3 cellular contexts compared by ENCODE assay signal in the genomic region with DNA sequence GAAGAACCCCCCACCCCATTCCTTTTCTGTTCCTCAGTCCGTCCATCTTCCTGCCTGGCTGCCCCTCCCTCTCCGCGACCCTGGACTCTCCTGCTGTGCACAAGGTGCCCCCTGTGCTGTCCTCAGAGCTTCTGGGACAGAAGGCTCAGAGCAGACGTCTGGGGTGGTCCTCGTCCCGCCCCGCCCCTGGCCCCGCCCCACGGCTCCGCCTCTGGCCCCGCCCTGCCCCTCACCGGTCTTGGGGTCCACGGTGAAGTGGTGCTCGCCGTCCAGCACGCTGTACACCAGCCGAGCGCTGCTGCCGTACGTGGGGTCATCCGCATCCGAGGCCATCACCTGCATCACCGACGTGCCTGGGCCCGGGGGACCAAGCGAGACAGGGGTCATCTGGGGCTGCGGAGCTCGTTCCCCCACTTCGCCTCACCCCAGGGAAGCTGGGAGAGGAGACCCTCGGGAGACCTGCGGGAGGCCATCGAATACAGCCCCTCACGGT.
TF ChIP-seq lines count a peak whose summit lies in the region.

No MANE protein-coding gene starts in this region.

TF ChIP-seq in GM23338, 12 proteins besides CTCF, POLR2A, EP300 and RAD21 (continues in another document):
- TF ChIP-seq, protein P1, sequence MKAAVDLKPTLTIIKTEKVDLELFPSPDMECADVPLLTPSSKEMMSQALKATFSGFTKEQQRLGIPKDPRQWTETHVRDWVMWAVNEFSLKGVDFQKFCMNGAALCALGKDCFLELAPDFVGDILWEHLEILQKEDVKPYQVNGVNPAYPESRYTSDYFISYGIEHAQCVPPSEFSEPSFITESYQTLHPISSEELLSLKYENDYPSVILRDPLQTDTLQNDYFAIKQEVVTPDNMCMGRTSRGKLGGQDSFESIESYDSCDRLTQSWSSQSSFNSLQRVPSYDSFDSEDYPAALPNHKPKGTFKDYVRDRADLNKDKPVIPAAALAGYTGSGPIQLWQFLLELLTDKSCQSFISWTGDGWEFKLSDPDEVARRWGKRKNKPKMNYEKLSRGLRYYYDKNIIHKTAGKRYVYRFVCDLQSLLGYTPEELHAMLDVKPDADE (IDR thresholded peaks at IDR 0.05), result no peak
- TF ChIP-seq, protein P2, sequence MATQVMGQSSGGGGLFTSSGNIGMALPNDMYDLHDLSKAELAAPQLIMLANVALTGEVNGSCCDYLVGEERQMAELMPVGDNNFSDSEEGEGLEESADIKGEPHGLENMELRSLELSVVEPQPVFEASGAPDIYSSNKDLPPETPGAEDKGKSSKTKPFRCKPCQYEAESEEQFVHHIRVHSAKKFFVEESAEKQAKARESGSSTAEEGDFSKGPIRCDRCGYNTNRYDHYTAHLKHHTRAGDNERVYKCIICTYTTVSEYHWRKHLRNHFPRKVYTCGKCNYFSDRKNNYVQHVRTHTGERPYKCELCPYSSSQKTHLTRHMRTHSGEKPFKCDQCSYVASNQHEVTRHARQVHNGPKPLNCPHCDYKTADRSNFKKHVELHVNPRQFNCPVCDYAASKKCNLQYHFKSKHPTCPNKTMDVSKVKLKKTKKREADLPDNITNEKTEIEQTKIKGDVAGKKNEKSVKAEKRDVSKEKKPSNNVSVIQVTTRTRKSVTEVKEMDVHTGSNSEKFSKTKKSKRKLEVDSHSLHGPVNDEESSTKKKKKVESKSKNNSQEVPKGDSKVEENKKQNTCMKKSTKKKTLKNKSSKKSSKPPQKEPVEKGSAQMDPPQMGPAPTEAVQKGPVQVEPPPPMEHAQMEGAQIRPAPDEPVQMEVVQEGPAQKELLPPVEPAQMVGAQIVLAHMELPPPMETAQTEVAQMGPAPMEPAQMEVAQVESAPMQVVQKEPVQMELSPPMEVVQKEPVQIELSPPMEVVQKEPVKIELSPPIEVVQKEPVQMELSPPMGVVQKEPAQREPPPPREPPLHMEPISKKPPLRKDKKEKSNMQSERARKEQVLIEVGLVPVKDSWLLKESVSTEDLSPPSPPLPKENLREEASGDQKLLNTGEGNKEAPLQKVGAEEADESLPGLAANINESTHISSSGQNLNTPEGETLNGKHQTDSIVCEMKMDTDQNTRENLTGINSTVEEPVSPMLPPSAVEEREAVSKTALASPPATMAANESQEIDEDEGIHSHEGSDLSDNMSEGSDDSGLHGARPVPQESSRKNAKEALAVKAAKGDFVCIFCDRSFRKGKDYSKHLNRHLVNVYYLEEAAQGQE (IDR thresholded peaks at IDR 0.05; ENCODE audit: unreplicated experiment), result no peak
- TF ChIP-seq JUNB (IDR thresholded peaks at IDR 0.05; ENCODE audit: unreplicated experiment), result no peak
- TF ChIP-seq NANOG (IDR thresholded peaks at IDR 0.05; ENCODE audit: borderline replicate concordance), result no peak
- no peak for TF ChIP-seq POLR2AphosphoS5 (IDR thresholded peaks at IDR 0.05; ENCODE audit: low read depth)
- TF ChIP-seq ZNF114 (CRISPR knock-in tag; IDR thresholded peaks at IDR 0.05), result no peak
- TF ChIP-seq EZH2phosphoT487 (IDR thresholded peaks at IDR 0.05; ENCODE audit: unreplicated experiment), result no peak
- TF ChIP-seq CREB1 (CRISPR knock-in tag; IDR thresholded peaks at IDR 0.05; ENCODE audit: low read depth), result no peak
- no peak for TF ChIP-seq STAT1 (IDR thresholded peaks at IDR 0.05; ENCODE audit: unreplicated experiment)

TF ChIP-seq in HCT116, 20 proteins besides CTCF, POLR2A, EP300 and RAD21 (continued from another document):
- TF ChIP-seq CBX3 (IDR thresholded peaks at IDR 0.05; ENCODE audit: low read depth), result no peak
- no peak for TF ChIP-seq ZFX (IDR thresholded peaks at IDR 0.05)
- TF ChIP-seq SP1 (IDR thresholded peaks at IDR 0.05; ENCODE audit: low read depth), result no peak
- no peak for TF ChIP-seq CEBPB (IDR thresholded peaks at IDR 0.05; ENCODE audit: low read depth)
- no peak for TF ChIP-seq SIN3A (IDR thresholded peaks at IDR 0.05; ENCODE audit: low read depth)
- TF ChIP-seq YY1 (IDR thresholded peaks at IDR 0.05; ENCODE audit: extremely low read depth, insufficient replicate concordance, low read depth, low read length), result no peak
- no peak for TF ChIP-seq EZH2phosphoT487 (IDR thresholded peaks at IDR 0.05; ENCODE audit: borderline replicate concordance)
- TF ChIP-seq ZNF274 (IDR thresholded peaks at IDR 0.05; ENCODE audit: low read depth, low read length), result no peak
- no peak for TF ChIP-seq EZH2 (IDR thresholded peaks at IDR 0.05)
- no peak for TF ChIP-seq EGR1 (IDR thresholded peaks at IDR 0.05; ENCODE audit: low read depth)
- TF ChIP-seq, protein P3, sequence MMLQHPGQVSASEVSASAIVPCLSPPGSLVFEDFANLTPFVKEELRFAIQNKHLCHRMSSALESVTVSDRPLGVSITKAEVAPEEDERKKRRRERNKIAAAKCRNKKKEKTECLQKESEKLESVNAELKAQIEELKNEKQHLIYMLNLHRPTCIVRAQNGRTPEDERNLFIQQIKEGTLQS (IDR thresholded peaks at IDR 0.05), result no peak
- TF ChIP-seq, protein P2 (IDR thresholded peaks at IDR 0.05; ENCODE audit: low read depth), result no peak
- no peak for TF ChIP-seq JUND (IDR thresholded peaks at IDR 0.05)
TF ChIP-seq in HCT116: peak in this region for 0.

TF ChIP-seq in K562, 482 proteins besides CTCF, POLR2A, EP300 and RAD21 (continued from another document and continues in another):
- TF ChIP-seq, protein P4, sequence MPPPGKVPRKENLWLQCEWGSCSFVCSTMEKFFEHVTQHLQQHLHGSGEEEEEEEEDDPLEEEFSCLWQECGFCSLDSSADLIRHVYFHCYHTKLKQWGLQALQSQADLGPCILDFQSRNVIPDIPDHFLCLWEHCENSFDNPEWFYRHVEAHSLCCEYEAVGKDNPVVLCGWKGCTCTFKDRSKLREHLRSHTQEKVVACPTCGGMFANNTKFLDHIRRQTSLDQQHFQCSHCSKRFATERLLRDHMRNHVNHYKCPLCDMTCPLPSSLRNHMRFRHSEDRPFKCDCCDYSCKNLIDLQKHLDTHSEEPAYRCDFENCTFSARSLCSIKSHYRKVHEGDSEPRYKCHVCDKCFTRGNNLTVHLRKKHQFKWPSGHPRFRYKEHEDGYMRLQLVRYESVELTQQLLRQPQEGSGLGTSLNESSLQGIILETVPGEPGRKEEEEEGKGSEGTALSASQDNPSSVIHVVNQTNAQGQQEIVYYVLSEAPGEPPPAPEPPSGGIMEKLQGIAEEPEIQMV (tag; conservative IDR thresholded peaks at IDR 0.05; ENCODE audit: low read depth), result no peak
- TF ChIP-seq ESRRA (IDR thresholded peaks at IDR 0.05; ENCODE audit: borderline replicate concordance, low read depth) (no peak), FOXP1 (CRISPR knock-in tag; IDR thresholded peaks at IDR 0.05) (no peak), PCBP2 (IDR thresholded peaks at IDR 0.05; ENCODE audit: low read depth, low read length, poor library complexity, severe bottlenecking) (no peak), ZEB2 (IDR thresholded peaks at IDR 0.05) (no peak), NFE2L1 (tag; IDR thresholded peaks at IDR 0.05; ENCODE audit: borderline replicate concordance, low read depth) (no peak), SIX5 (IDR thresholded peaks at IDR 0.05; ENCODE audit: borderline replicate concordance in 1 of 2, insufficient read depth in 1 of 2, low read depth in 1 of 2, low read length in 2 of 2) (no peak), EHMT2 (IDR thresholded peaks at IDR 0.05) (no peak), SREBF2 (CRISPR knock-in tag; IDR thresholded peaks at IDR 0.05) (no peak), POLR2H (tag; IDR thresholded peaks at IDR 0.05; ENCODE audit: low read depth) (no peak), ZNF717 (CRISPR knock-in tag; IDR thresholded peaks at IDR 0.05) (no peak)
- TF ChIP-seq, protein P5, sequence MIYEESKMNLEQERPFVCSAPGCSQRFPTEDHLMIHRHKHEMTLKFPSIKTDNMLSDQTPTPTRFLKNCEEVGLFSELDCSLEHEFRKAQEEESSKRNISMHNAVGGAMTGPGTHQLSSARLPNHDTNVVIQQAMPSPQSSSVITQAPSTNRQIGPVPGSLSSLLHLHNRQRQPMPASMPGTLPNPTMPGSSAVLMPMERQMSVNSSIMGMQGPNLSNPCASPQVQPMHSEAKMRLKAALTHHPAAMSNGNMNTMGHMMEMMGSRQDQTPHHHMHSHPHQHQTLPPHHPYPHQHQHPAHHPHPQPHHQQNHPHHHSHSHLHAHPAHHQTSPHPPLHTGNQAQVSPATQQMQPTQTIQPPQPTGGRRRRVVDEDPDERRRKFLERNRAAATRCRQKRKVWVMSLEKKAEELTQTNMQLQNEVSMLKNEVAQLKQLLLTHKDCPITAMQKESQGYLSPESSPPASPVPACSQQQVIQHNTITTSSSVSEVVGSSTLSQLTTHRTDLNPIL (CRISPR knock-in tag; IDR thresholded peaks at IDR 0.05), result no peak
- TF ChIP-seq, protein P6, sequence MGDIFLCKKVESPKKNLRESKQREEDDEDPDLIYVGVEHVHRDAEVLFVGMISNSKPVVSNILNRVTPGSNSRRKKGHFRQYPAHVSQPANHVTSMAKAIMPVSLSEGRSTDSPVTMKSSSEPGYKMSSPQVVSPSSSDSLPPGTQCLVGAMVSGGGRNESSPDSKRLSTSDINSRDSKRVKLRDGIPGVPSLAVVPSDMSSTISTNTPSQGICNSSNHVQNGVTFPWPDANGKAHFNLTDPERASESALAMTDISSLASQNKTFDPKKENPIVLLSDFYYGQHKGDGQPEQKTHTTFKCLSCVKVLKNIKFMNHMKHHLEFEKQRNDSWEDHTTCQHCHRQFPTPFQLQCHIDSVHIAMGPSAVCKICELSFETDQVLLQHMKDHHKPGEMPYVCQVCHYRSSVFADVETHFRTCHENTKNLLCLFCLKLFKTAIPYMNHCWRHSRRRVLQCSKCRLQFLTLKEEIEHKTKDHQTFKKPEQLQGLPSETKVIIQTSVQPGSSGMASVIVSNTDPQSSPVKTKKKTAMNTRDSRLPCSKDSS (IDR thresholded peaks at IDR 0.05; ENCODE audit: low read depth, partially characterized antibody), result no peak
- TF ChIP-seq, protein P7, sequence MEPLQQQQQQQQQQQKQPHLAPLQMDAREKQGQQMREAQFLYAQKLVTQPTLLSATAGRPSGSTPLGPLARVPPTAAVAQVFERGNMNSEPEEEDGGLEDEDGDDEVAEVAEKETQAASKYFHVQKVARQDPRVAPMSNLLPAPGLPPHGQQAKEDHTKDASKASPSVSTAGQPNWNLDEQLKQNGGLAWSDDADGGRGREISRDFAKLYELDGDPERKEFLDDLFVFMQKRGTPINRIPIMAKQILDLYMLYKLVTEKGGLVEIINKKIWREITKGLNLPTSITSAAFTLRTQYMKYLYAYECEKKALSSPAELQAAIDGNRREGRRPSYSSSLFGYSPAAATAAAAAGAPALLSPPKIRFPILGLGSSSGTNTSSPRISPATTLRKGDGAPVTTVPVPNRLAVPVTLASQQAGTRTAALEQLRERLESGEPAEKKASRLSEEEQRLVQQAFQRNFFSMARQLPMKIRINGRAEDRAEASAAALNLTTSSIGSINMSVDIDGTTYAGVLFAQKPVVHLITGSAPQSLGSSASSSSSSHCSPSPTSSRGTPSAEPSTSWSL (CRISPR knock-in tag; IDR thresholded peaks at IDR 0.05; ENCODE audit: borderline replicate concordance), result no peak
- TF ChIP-seq, protein P8, sequence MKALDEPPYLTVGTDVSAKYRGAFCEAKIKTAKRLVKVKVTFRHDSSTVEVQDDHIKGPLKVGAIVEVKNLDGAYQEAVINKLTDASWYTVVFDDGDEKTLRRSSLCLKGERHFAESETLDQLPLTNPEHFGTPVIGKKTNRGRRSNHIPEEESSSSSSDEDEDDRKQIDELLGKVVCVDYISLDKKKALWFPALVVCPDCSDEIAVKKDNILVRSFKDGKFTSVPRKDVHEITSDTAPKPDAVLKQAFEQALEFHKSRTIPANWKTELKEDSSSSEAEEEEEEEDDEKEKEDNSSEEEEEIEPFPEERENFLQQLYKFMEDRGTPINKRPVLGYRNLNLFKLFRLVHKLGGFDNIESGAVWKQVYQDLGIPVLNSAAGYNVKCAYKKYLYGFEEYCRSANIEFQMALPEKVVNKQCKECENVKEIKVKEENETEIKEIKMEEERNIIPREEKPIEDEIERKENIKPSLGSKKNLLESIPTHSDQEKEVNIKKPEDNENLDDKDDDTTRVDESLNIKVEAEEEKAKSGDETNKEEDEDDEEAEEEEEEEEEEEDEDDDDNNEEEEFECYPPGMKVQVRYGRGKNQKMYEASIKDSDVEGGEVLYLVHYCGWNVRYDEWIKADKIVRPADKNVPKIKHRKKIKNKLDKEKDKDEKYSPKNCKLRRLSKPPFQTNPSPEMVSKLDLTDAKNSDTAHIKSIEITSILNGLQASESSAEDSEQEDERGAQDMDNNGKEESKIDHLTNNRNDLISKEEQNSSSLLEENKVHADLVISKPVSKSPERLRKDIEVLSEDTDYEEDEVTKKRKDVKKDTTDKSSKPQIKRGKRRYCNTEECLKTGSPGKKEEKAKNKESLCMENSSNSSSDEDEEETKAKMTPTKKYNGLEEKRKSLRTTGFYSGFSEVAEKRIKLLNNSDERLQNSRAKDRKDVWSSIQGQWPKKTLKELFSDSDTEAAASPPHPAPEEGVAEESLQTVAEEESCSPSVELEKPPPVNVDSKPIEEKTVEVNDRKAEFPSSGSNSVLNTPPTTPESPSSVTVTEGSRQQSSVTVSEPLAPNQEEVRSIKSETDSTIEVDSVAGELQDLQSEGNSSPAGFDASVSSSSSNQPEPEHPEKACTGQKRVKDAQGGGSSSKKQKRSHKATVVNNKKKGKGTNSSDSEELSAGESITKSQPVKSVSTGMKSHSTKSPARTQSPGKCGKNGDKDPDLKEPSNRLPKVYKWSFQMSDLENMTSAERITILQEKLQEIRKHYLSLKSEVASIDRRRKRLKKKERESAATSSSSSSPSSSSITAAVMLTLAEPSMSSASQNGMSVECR (CRISPR knock-in tag; IDR thresholded peaks at IDR 0.05), result no peak
